ENCODE assay signal across 10 cellular contexts in genomic region chr10:37860494-37861190, GRCh38.
DNase-seq lines count a peak whose midpoint lies in the region; ATAC-seq and TF ChIP-seq lines count a peak whose summit lies in the region.
"Had no signal": no experiment of that assay in that cellular context is flagged by ENCODE, and none has a peak within 500 bp of the region (broad histone marks: within the 10 kb centered on the region; RNA-seq: fewer than 3 reads in every experiment).

No MANE protein-coding gene starts in this region.

- peak; percentile 22 for ATAC-seq in HG02981 (IDR thresholded peaks at IDR 0.05; ENCODE audit: unreplicated experiment)
- ATAC-seq in GM18505 (IDR thresholded peaks at IDR 0.05; ENCODE audit: unreplicated experiment), result no peak
- ATAC-seq: left cardiac atrium had no signal

- H3K36me3 ChIP-seq in muscle layer of duodenum (ENCODE audit: control insufficient read depth in 1 of 2, insufficient read depth in 2 of 2, low read length in 2 of 2), result peaks cover 0 to 4% of the 10 kb centered on the region in 2 donors

- TF ChIP-seq POLR2A in GM18505 (IDR thresholded peaks at IDR 0.05; ENCODE audit: borderline replicate concordance, extremely low read depth, insufficient read depth, insufficient read length), result no peak

- H3K4me3 ChIP-seq in muscle layer of duodenum (ENCODE audit: low read depth in 1 of 2, low read length in 2 of 2), result no peak overlapping the region

- H3K27ac ChIP-seq in muscle layer of duodenum (ENCODE audit: low read length), result peak overlapping the region; percentile 46

- DNase-seq in COLO829 (ENCODE audit: low spot score), result peak; percentile 6
- peak; percentile 55 for DNase-seq in astrocyte of the hippocampus (ENCODE audit: low read depth, low spot score)
- no peak for DNase-seq in hepatic stellate cell (ENCODE audit: low spot score)
- no peak for DNase-seq in NCI-H510A (lab: John Stamatoyannopoulos, UW)
- DNase-seq in epidermal melanocyte (ENCODE audit: insufficient read length, low spot score), result no peak
- DNase-seq: DND-41, left cardiac atrium had no signal

- no peaks in the 10 kb centered on the region for H3K27me3 ChIP-seq in muscle layer of duodenum (ENCODE audit: low read depth, low read length)

- H3K4me1 ChIP-seq in muscle layer of duodenum (ENCODE audit: control insufficient read depth in 1 of 2, insufficient read depth in 2 of 2, low read length in 2 of 2), result peaks cover 0 to 8% of the 10 kb centered on the region in 2 donors

- H3K9me3 ChIP-seq in muscle layer of duodenum (ENCODE audit: control insufficient read depth in 1 of 2, low read length in 2 of 2), result no peaks in the 10 kb centered on the region

Comparison
In these comparisons a context has a peak if more than half of its experiments do, and no peak if none do; other contexts are left out.
1. DNase-seq: peak in COLO829 (single experiment) and astrocyte of the hippocampus (single experiment); none in hepatic stellate cell (single experiment), NCI-H510A (single experiment) and epidermal melanocyte (single experiment).